In the genomic region with DNA sequence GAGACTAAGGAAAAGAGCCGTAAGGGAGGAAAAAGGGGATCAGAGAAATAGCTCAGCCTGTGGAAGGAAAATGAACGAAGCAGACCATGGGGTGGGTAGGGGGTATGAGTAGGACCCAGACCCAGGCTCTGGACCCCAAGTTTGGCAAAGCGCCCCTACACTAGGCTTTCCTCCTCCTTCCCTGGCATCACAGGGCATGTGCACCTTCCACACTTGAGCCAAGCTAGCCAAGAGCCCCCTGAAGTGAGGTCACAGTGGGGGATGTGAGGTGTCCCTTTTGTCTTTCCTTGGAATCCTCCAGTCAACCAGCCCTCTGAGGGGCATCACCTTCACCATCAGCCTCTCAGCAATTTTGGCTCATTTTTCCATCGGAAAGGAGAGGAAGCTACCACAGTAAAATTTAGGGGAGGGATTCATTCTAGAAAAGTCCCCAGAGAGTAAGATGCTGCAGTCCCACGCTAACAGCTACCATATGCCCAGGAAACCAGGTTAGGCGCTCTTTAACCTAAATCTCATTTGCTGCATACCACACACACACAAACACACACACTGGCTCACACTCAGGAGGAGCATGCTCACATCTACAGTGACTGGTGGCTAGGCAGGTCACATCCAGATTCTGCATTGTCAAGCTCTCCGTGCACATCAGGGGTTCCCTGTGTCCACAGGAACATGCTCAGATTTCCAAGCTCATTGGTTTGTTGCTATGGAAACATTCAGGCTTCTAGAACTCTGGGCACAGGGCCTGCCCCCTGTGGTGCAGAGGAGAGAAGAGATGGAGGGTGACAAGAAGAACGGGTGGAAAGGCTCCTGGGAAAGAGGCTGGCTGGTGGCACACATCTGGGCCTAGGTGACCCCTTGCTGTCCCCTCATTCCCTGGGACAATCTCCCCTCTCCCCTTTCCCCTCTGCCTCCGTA, we compare ENCODE assay signal across 11 cellular contexts. TPM values are rescaled to one million over a fixed set of nuclear protein-coding genes. Genes with fewer than 3 reads are reported as not detected.
DNase-seq lines count a peak whose midpoint lies in the region; ATAC-seq lines count a peak whose summit lies in the region.
"Had no signal": no experiment of that assay in that cellular context is flagged by ENCODE, and none has a peak within 500 bp of the region (broad histone marks: within the 10 kb centered on the region; RNA-seq: fewer than 3 reads in every experiment).

No MANE protein-coding gene starts in this region.

- no peak for ATAC-seq in HG02840 (IDR thresholded peaks at IDR 0.05; ENCODE audit: low FRiP score, unreplicated experiment)
- no peak for ATAC-seq in stimulated activated memory B cell treated with anti-CD40 and anti-IgM and Interleukin-4, amounts not matched to agents 10 μg/mL and 1 μg/mL and 100 μg/mL, for 72 hours

- peaks cover 2% of the 10 kb centered on the region for H3K27me3 ChIP-seq in adipocyte (replicated peaks; ENCODE audit: control insufficient read depth, insufficient read depth, low read length)

- H3K9me3 Mint-ChIP-seq in stimulated activated memory B cell treated with anti-CD40 and anti-IgM and Interleukin-4, amounts not matched to agents 10 μg/mL and 1 μg/mL and 100 μg/mL, for 72 hours = no peaks in the 10 kb centered on the region
- H3K9me3 Mint-ChIP-seq: immature natural killer cell; stimulated activated naive B cell treated with anti-CD40 and anti-IgM and Interleukin-4, amounts not matched to agents 10 μg/mL and 1 μg/mL and 100 μg/mL, for 72 hours had no signal

- no peaks in the 10 kb centered on the region for H3K36me3 ChIP-seq in adipocyte (ENCODE audit: control insufficient read depth, insufficient read depth, low read length, severe bottlenecking)

- peaks cover 5% of the 10 kb centered on the region for H3K4me1 ChIP-seq in adipocyte (ENCODE audit: control insufficient read depth, insufficient read depth, low read length)

- no peak overlapping the region for H3K4me3 ChIP-seq in adipocyte (ENCODE audit: low read length)

- no peaks in the 10 kb centered on the region for H3K36me3 Mint-ChIP-seq in stimulated activated memory B cell treated with anti-CD40 and anti-IgM and Interleukin-4, amounts not matched to agents 10 μg/mL and 1 μg/mL and 100 μg/mL, for 72 hours
- H3K36me3 Mint-ChIP-seq: immature natural killer cell; stimulated activated naive B cell treated with anti-CD40 and anti-IgM and Interleukin-4, amounts not matched to agents 10 μg/mL and 1 μg/mL and 100 μg/mL, for 72 hours had no signal

- H3K4me1 Mint-ChIP-seq in stimulated activated memory B cell treated with anti-CD40 and anti-IgM and Interleukin-4, amounts not matched to agents 10 μg/mL and 1 μg/mL and 100 μg/mL, for 72 hours = peaks cover 8% of the 10 kb centered on the region

- no peaks in the 10 kb centered on the region for H3K9me3 ChIP-seq in adipocyte (ENCODE audit: control insufficient read depth, low read length)

- DNase-seq in Daoy (ENCODE audit: low read depth) = peak; percentile 48
- DNase-seq in NCI-H1694 (lab: John Stamatoyannopoulos, UW) = peak; percentile 44
- DNase-seq in adipocyte (ENCODE audit: low read depth) = peak; percentile 47
- peak; percentile 62 for DNase-seq in left kidney (ENCODE audit: low read depth, low spot score)
- no peak for DNase-seq in HT-29 (ENCODE audit: low spot score)
- DNase-seq in ureter (ENCODE audit: low spot score) = no peak
- DNase-seq: cortex of kidney; immature natural killer cell; stimulated activated naive B cell treated with anti-CD40 and anti-IgM and Interleukin-4, amounts not matched to agents 10 μg/mL and 1 μg/mL and 100 μg/mL, for 72 hours had no signal

- H3K4me3 Mint-ChIP-seq in stimulated activated memory B cell treated with anti-CD40 and anti-IgM and Interleukin-4, amounts not matched to agents 10 μg/mL and 1 μg/mL and 100 μg/mL, for 72 hours = no peak overlapping the region
- H3K4me3 Mint-ChIP-seq: immature natural killer cell; stimulated activated naive B cell treated with anti-CD40 and anti-IgM and Interleukin-4, amounts not matched to agents 10 μg/mL and 1 μg/mL and 100 μg/mL, for 72 hours had no signal

- no peak overlapping the region for H3K9ac ChIP-seq in adipocyte (ENCODE audit: low read length)

- no peaks in the 10 kb centered on the region for H3K27me3 Mint-ChIP-seq in stimulated activated memory B cell treated with anti-CD40 and anti-IgM and Interleukin-4, amounts not matched to agents 10 μg/mL and 1 μg/mL and 100 μg/mL, for 72 hours

- H3K27ac Mint-ChIP-seq in stimulated activated memory B cell treated with anti-CD40 and anti-IgM and Interleukin-4, amounts not matched to agents 10 μg/mL and 1 μg/mL and 100 μg/mL, for 72 hours = no peak overlapping the region
- H3K27ac Mint-ChIP-seq: stimulated activated naive B cell treated with anti-CD40 and anti-IgM and Interleukin-4, amounts not matched to agents 10 μg/mL and 1 μg/mL and 100 μg/mL, for 72 hours had no signal

RNA-seq across cellular contexts. Expression of a gene that starts 9.9 kb away (rescaled TPM):
- 3.4 and 12.3 TPM in 2 replicates for total RNA-seq in Daoy (2014; rRNA removed; shearing (Covaris generic))
- 0.03 and 0.05 TPM in 2 replicates for total RNA-seq in HT-29 (2014; rRNA removed; shearing (Covaris generic))
- total RNA-seq in ureter = 7.0 TPM

RNA-seq across cellular contexts. Expression of a gene that starts 16.5 kb away (rescaled TPM):
- 9.7 and 11.5 TPM in 2 replicates for total RNA-seq in Daoy (2014; rRNA removed; shearing (Covaris generic))
- 20.1 and 27.8 TPM in 2 replicates for total RNA-seq in HT-29 (2014; rRNA removed; shearing (Covaris generic))
- total RNA-seq in ureter = 41.6 TPM

Comparison
In these comparisons a context has a peak if more than half of its experiments do, and no peak if none do; other contexts are left out.
1. DNase-seq: peak in Daoy (single experiment), NCI-H1694 (single experiment), adipocyte (single experiment) and left kidney (single experiment); none in HT-29 (single experiment) and ureter (single experiment).